Comparison of ENCODE assay signal across 23 cellular contexts in the genomic region with DNA sequence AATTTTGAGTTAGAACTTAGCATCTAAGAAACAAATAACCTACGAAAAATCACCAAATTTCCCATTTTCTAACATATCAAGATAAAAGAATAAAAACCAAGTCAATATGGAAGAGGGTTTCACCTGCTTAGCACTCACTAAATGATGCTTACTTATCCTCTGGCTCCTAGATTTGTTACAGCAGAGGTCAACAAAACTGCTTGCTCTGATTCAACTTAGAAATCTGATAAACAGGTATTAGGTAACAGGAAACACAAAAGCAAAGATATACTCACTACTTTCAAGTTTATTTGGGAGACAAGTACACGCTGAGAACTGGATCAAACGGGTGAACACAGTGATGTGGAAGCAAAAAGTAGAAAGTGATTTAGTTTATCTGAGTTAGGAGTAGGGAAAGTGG.
"Had no signal": no experiment of that assay in that cellular context is flagged by ENCODE, and none has a peak within 500 bp of the region (broad histone marks: within the 10 kb centered on the region; RNA-seq: fewer than 3 reads in every experiment).

No MANE protein-coding gene starts in this region.

- H3K27me3 ChIP-seq: foreskin keratinocyte, hepatocyte, pancreas, transverse colon had no signal

- H3K4me1 Mint-ChIP-seq: memory B cell; stimulated activated naive B cell treated with anti-CD40 and anti-IgM and Interleukin-4, amounts not matched to agents 10 μg/mL and 1 μg/mL and 100 μg/mL, for 72 hours; stimulated activated naive CD8-positive, alpha-beta T cell treated with anti-CD3 and anti-CD28 coated beads, Interleukin-15, amount 100 ng/mL, for 72 hours had no signal

- H3K27ac ChIP-seq: foreskin keratinocyte, hepatocyte, lower lobe of right lung, pancreas, prostate gland, thoracic aorta, transverse colon had no signal

- H3K4me1 ChIP-seq: foreskin keratinocyte, lower lobe of right lung, prostate gland had no signal

- H3K36me3 ChIP-seq: lower lobe of right lung, pancreas, prostate gland, thoracic aorta, transverse colon had no signal

- H3K36me3 Mint-ChIP-seq: memory B cell; mesothelial cell of epicardium; natural killer cell treated with Interleukin-12 subunit alpha and Interleukin-12 subunit beta and Interleukin-15 and Interleukin-18, amount 100 ng/mL, for 72 hours; stimulated activated naive B cell treated with anti-CD40 and anti-IgM and Interleukin-4, amounts not matched to agents 10 μg/mL and 1 μg/mL and 100 μg/mL, for 72 hours had no signal

- H3K27me3 Mint-ChIP-seq: memory B cell; natural killer cell treated with Interleukin-12 subunit alpha and Interleukin-12 subunit beta and Interleukin-15 and Interleukin-18, amount 100 ng/mL, for 72 hours; stimulated activated naive B cell treated with anti-CD40 and anti-IgM and Interleukin-4, amounts not matched to agents 10 μg/mL and 1 μg/mL and 100 μg/mL, for 72 hours; stimulated activated naive CD8-positive, alpha-beta T cell treated with anti-CD3 and anti-CD28 coated beads, Interleukin-15, amount 100 ng/mL, for 72 hours had no signal

- H3K4me2 ChIP-seq: hepatocyte had no signal

- H3K79me2 ChIP-seq: hepatocyte had no signal

- H3K4me3 ChIP-seq: hepatocyte, lower lobe of right lung, pancreas, prostate gland, thoracic aorta, transverse colon had no signal

- H3K27ac Mint-ChIP-seq: memory B cell; mesothelial cell of epicardium; natural killer cell treated with Interleukin-12 subunit alpha and Interleukin-12 subunit beta and Interleukin-15 and Interleukin-18, amount 100 ng/mL, for 72 hours; stimulated activated naive B cell treated with anti-CD40 and anti-IgM and Interleukin-4, amounts not matched to agents 10 μg/mL and 1 μg/mL and 100 μg/mL, for 72 hours; stimulated activated naive CD8-positive, alpha-beta T cell treated with anti-CD3 and anti-CD28 coated beads, Interleukin-15, amount 100 ng/mL, for 72 hours had no signal

- H3K9me3 Mint-ChIP-seq: stimulated activated naive B cell treated with anti-CD40 and anti-IgM and Interleukin-4, amounts not matched to agents 10 μg/mL and 1 μg/mL and 100 μg/mL, for 72 hours; stimulated activated naive CD8-positive, alpha-beta T cell treated with anti-CD3 and anti-CD28 coated beads, Interleukin-15, amount 100 ng/mL, for 72 hours had no signal

- H3K4me3 Mint-ChIP-seq: memory B cell; mesothelial cell of epicardium; natural killer cell treated with Interleukin-12 subunit alpha and Interleukin-12 subunit beta and Interleukin-15 and Interleukin-18, amount 100 ng/mL, for 72 hours; stimulated activated naive B cell treated with anti-CD40 and anti-IgM and Interleukin-4, amounts not matched to agents 10 μg/mL and 1 μg/mL and 100 μg/mL, for 72 hours; stimulated activated naive CD8-positive, alpha-beta T cell treated with anti-CD3 and anti-CD28 coated beads, Interleukin-15, amount 100 ng/mL, for 72 hours had no signal

- FAIRE-seq: colon, kidney, pancreas had no signal

- H2AFZ ChIP-seq: hepatocyte had no signal

- H3K9me3 ChIP-seq: lower lobe of right lung, pancreas, prostate gland, thoracic aorta, transverse colon had no signal

- DNase-seq: cerebellar nuclear complex; dermis blood vessel endothelial cell; erythroblast; foreskin keratinocyte; head of caudate nucleus; kidney; left colon; lower lobe of right lung; occipital lobe; pancreas; stimulated activated CD4-positive, alpha-beta T cell treated with anti-CD3 and anti-CD28 coated beads, Interleukin-2, amount 100 ng/mL, for 24 hours; stimulated activated CD4-positive, alpha-beta T cell treated with anti-CD3 and anti-CD28 coated beads, Interleukin-4, amount 100 ng/mL, for 4 hours; stimulated activated naive B cell treated with anti-CD40 and anti-IgM and Interleukin-4, amounts not matched to agents 10 μg/mL and 1 μg/mL and 100 μg/mL, for 72 hours; stimulated activated naive CD8-positive, alpha-beta T cell treated with anti-CD3 and anti-CD28 coated beads, Interleukin-15, amount 100 ng/mL, for 72 hours; substantia nigra; transverse colon had no signal
